10 cellular contexts compared by ENCODE assay signal in the genomic region with DNA sequence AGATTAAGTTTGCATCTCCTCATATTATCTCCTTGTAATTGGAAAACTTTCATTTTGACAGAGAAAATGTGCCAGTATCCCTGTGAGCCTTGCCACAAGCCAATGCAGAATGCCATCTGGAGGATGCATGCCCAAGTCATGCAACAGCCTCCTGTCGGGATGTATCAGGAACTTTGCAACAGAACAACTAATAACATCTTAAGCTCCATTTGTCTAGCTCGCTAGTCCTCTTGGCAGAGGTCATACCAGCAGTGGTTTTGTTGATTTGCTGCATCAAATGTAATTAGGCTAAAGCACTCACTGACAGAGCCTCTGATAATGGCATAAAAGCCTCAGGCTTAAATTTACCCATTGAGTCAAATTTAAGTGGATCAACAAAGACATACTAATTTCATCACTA.
DNase-seq lines count a peak whose midpoint lies in the region; ATAC-seq and TF ChIP-seq lines count a peak whose summit lies in the region.
"Had no signal": no experiment of that assay in that cellular context is flagged by ENCODE, and none has a peak within 500 bp of the region (broad histone marks: within the 10 kb centered on the region; RNA-seq: fewer than 3 reads in every experiment).

No MANE protein-coding gene starts in this region.

- H3K27me3 ChIP-seq in BE2C = no peaks in the 10 kb centered on the region
- H3K27me3 ChIP-seq in DND-41 (ENCODE audit: insufficient read depth, low read length, poor library complexity) = no peaks in the 10 kb centered on the region

- ATAC-seq in DND-41 (ENCODE audit: insufficient read depth, low read depth) (no peak), GM21825 (IDR thresholded peaks at IDR 0.05; ENCODE audit: unreplicated experiment) (no peak), GM18868 (IDR thresholded peaks at IDR 0.05; ENCODE audit: unreplicated experiment) (no peak), GM18907 (IDR thresholded peaks at IDR 0.05; ENCODE audit: unreplicated experiment) (no peak)

- peak overlapping the region; percentile 3; the same call in 1 of the 2 replicates for H3K27ac ChIP-seq in DND-41 (ENCODE audit: low read length)

- H3K9ac ChIP-seq in DND-41 (ENCODE audit: low read depth, low read length) = no peak overlapping the region

- TF ChIP-seq CTCF in BE2C (IDR thresholded peaks at IDR 0.05; ENCODE audit: low read depth, low read length) (no peak), DND-41 (IDR thresholded peaks at IDR 0.05; ENCODE audit: borderline replicate concordance, extremely low read depth, low read length, poor library complexity, severe bottlenecking) (no peak)

- no peaks in the 10 kb centered on the region for H3K79me2 ChIP-seq in DND-41 (ENCODE audit: insufficient read depth, low read length)

- H2AFZ ChIP-seq in DND-41 (ENCODE audit: low read depth, low read length) = no peak overlapping the region

- H4K20me1 ChIP-seq in DND-41 (ENCODE audit: insufficient read depth, low read length) = no peaks in the 10 kb centered on the region

- H3K9me3 ChIP-seq in BE2C = no peaks in the 10 kb centered on the region
- no peaks in the 10 kb centered on the region for H3K9me3 ChIP-seq in DND-41 (ENCODE audit: insufficient read depth, low read length, severe bottlenecking)

- no peak overlapping the region for H3K4me2 ChIP-seq in DND-41 (ENCODE audit: insufficient read depth, low read length)

- peaks cover 5% of the 10 kb centered on the region; the same call in 1 of the 2 replicates for H3K4me1 ChIP-seq in BE2C
- H3K4me1 ChIP-seq in DND-41 (ENCODE audit: insufficient read depth, low read length) = peaks cover 35% of the 10 kb centered on the region

- no peak overlapping the region for H3K4me3 ChIP-seq in BE2C (ENCODE audit: low read depth, low read length)
- H3K4me3 ChIP-seq in DND-41 (ENCODE audit: low read depth in 1 of 2, low read length in 2 of 2) = no peak overlapping the region

- DNase-seq in BE2C (peak; percentile 45), DND-41 (no peak), NCI-H82 treated with DMSO at 0.1 percent for 48 hours (lab: John Stamatoyannopoulos, UW; ENCODE audit: unreplicated experiment) (peak; percentile 93), cerebellum (ENCODE audit: low spot score) (peak; percentile 30), medulla oblongata (ENCODE audit: extremely low spot score) (no peak)
- DNase-seq: glutamatergic neuron, NCI-H2107 had no signal

- H3K36me3 ChIP-seq in BE2C (no peaks in the 10 kb centered on the region), DND-41 (ENCODE audit: insufficient read depth, low read length) (no peaks in the 10 kb centered on the region)

Comparison
In these comparisons a context has a peak if more than half of its experiments do, and no peak if none do; other contexts are left out.
1. DNase-seq: peak in BE2C (single experiment), NCI-H82 treated with DMSO at 0.1 percent for 48 hours (single experiment) and cerebellum (single experiment); none in DND-41 (single experiment) and medulla oblongata (single experiment).